ENCODE assay signal across 9 cellular contexts in genomic region chr11:107591098-107591445, GRCh38. TPM values are rescaled to one million over a fixed set of nuclear protein-coding genes. Genes with fewer than 3 reads are reported as not detected.
DNase-seq lines count a peak whose midpoint lies in the region; ATAC-seq and TF ChIP-seq lines count a peak whose summit lies in the region.
"Had no signal": no experiment of that assay in that cellular context is flagged by ENCODE, and none has a peak within 500 bp of the region (broad histone marks: within the 10 kb centered on the region; RNA-seq: fewer than 3 reads in every experiment).

Gene ELMOD1 (plus strand): TSS chr11:107591147. CDS start chr11:107618190, 27,043 bp downstream.

- peaks cover 5 to 6% of the 10 kb centered on the region in 2 experiments for H3K9me3 ChIP-seq in CD4-positive, CD25-positive, alpha-beta regulatory T cell (ENCODE audit: control insufficient read depth in 2 of 2, low read length in 2 of 2)
- no peaks in the 10 kb centered on the region for H3K9me3 ChIP-seq in endocrine pancreas (ENCODE audit: control insufficient read depth, low read length)
- no peaks in the 10 kb centered on the region for H3K9me3 ChIP-seq in mesenchymal stem cell (ENCODE audit: control insufficient read depth, low read length)

- no peak within 1 kb of the TSS for H3K23ac ChIP-seq in mesenchymal stem cell (ENCODE audit: low read length in 2 of 2)

- TF ChIP-seq CTCF in HL-60 (IDR thresholded peaks at IDR 0.05; ENCODE audit: insufficient read depth, low read length) (no peak), activated B cell treated with CpG ODN at 0.5 μM for 24 hours (IDR thresholded peaks at IDR 0.05) (no peak)

- H3K14ac ChIP-seq in mesenchymal stem cell (ENCODE audit: low read length in 2 of 2) = peak within 1 kb of the TSS in 1 of 2 experiments; percentile 61

- no peak for DNase-seq in CD4-positive, CD25-positive, alpha-beta regulatory T cell
- DNase-seq in HL-60 (ENCODE audit: low read depth in 1 of 2, low spot score in 1 of 2) (no peak), activated B cell treated with CpG ODN at 0.5 μM for 24 hours (peak; percentile 25), mesenchymal stem cell (peak; percentile 62), substantia nigra (lab: John Stamatoyannopoulos, UW) (peak in 37 of 49 donors; percentile 11 to 78 (median 46)), NCI-H2107 (lab: John Stamatoyannopoulos, UW) (no peak)

- intact Hi-C loops in activated B cell treated with CpG ODN at 0.5 μM for 24 hours (cut with micrococcal nuclease) = no loop called here

- H2BK15ac ChIP-seq in mesenchymal stem cell (ENCODE audit: low read depth, poor library complexity, severe bottlenecking) = peak within 1 kb of the TSS; percentile 61

- H3K9ac ChIP-seq in endocrine pancreas (ENCODE audit: control insufficient read depth, insufficient read depth, low read length) (no peak within 1 kb of the TSS), mesenchymal stem cell (ENCODE audit: low read length) (peak within 1 kb of the TSS; percentile 73)

- no peak within 1 kb of the TSS for H2AK5ac ChIP-seq in mesenchymal stem cell (ENCODE audit: low read length, severe bottlenecking)

- H3K4me1 ChIP-seq in CD4-positive, CD25-positive, alpha-beta regulatory T cell (ENCODE audit: control insufficient read depth, insufficient read depth, low read length, poor library complexity, severe bottlenecking) = peaks cover 26% of the 10 kb centered on the region
- H3K4me1 ChIP-seq in endocrine pancreas (ENCODE audit: control insufficient read depth, insufficient read depth, low read length) = no peaks in the 10 kb centered on the region
- H3K4me1 ChIP-seq in mesenchymal stem cell (ENCODE audit: control insufficient read depth, insufficient read depth, low read depth, low read length) = peaks cover 17% of the 10 kb centered on the region

- H4K91ac ChIP-seq in mesenchymal stem cell (ENCODE audit: low read length) = no peak within 1 kb of the TSS

- peak within 1 kb of the TSS in 1 of 3 donors; percentile 49 for H3K27ac Mint-ChIP-seq in CD4-positive, CD25-positive, alpha-beta regulatory T cell
- no peak within 1 kb of the TSS for H3K27ac Mint-ChIP-seq in activated B cell treated with CpG ODN at 0.5 μM for 24 hours

- POLR2A ChIA-PET in activated B cell treated with CpG ODN at 0.5 μM for 24 hours (lab: Charles Lee) = interaction anchor here (0.5 kb wide), 1 partner anchor 8 kb away, joined by 3 read pairs; no protein-coding TSS in a partner anchor

- no peak within 1 kb of the TSS for H3K18ac ChIP-seq in mesenchymal stem cell (ENCODE audit: low read depth in 1 of 2, low read length in 2 of 2)

- peak within 1 kb of the TSS; percentile 67 for H3K4me2 ChIP-seq in mesenchymal stem cell (ENCODE audit: low read length, poor library complexity, severe bottlenecking)

- H3K4me3 Mint-ChIP-seq in CD4-positive, CD25-positive, alpha-beta regulatory T cell = peak within 1 kb of the TSS; percentile 73 to 91 (median 87)
- peak within 1 kb of the TSS; percentile 81 for H3K4me3 Mint-ChIP-seq in activated B cell treated with CpG ODN at 0.5 μM for 24 hours

- peaks cover 67% of the 10 kb centered on the region for H3K27me3 ChIP-seq in CD4-positive, CD25-positive, alpha-beta regulatory T cell (ENCODE audit: control insufficient read depth, insufficient read depth, low read length)
- peaks cover 54% of the 10 kb centered on the region for H3K27me3 ChIP-seq in HL-60 (ENCODE audit: insufficient read depth, poor library complexity, severe bottlenecking)
- H3K27me3 ChIP-seq in endocrine pancreas (ENCODE audit: control insufficient read depth, insufficient read depth, low read length) = peaks cover 10% of the 10 kb centered on the region
- H3K27me3 ChIP-seq in mesenchymal stem cell (ENCODE audit: control insufficient read depth in 1 of 2, insufficient read depth in 1 of 2, low read length in 2 of 2) = peaks cover 54 to 78% of the 10 kb centered on the region in 2 experiments

- H4K8ac ChIP-seq in mesenchymal stem cell (ENCODE audit: low read length) = peak within 1 kb of the TSS; percentile 48

- peak within 1 kb of the TSS; percentile 49 for H2AFZ ChIP-seq in mesenchymal stem cell (ENCODE audit: low read depth, low read length)

- no peak within 1 kb of the TSS for H3K4ac ChIP-seq in mesenchymal stem cell (ENCODE audit: low read depth in 1 of 2, low read length in 2 of 2)

- no peak within 1 kb of the TSS for H3K27ac ChIP-seq in CD4-positive, CD25-positive, alpha-beta regulatory T cell (ENCODE audit: insufficient read depth, low read length, poor library complexity, severe bottlenecking)
- H3K27ac ChIP-seq in HL-60 (replicated peaks) (no peak within 1 kb of the TSS), mesenchymal stem cell (ENCODE audit: low read length, poor library complexity, severe bottlenecking) (no peak within 1 kb of the TSS), substantia nigra (ENCODE audit: low read depth, low read length, poor library complexity, severe bottlenecking) (no peak within 1 kb of the TSS)

- H3K27me3 Mint-ChIP-seq in CD4-positive, CD25-positive, alpha-beta regulatory T cell = peaks cover 84% of the 10 kb centered on the region
- H3K27me3 Mint-ChIP-seq in activated B cell treated with CpG ODN at 0.5 μM for 24 hours = peaks cover 73% of the 10 kb centered on the region

- no peak within 1 kb of the TSS for H2BK5ac ChIP-seq in mesenchymal stem cell (ENCODE audit: low read depth, low read length, poor library complexity, severe bottlenecking)

- no peak within 1 kb of the TSS for H2BK120ac ChIP-seq in mesenchymal stem cell (ENCODE audit: low read depth, low read length)

- no peaks in the 10 kb centered on the region for H3K36me3 ChIP-seq in CD4-positive, CD25-positive, alpha-beta regulatory T cell (ENCODE audit: control insufficient read depth, insufficient read depth, low read length)
- no peaks in the 10 kb centered on the region for H3K36me3 ChIP-seq in endocrine pancreas (ENCODE audit: control insufficient read depth, insufficient read depth, low read length)
- H3K36me3 ChIP-seq in mesenchymal stem cell (ENCODE audit: control insufficient read depth in 1 of 2, insufficient read depth in 2 of 2, low read depth in 1 of 2, low read length in 2 of 2) = no peaks in the 10 kb centered on the region

- no peak within 1 kb of the TSS for H2BK12ac ChIP-seq in mesenchymal stem cell (ENCODE audit: low read length in 2 of 2)

- H3K4me1 Mint-ChIP-seq in CD4-positive, CD25-positive, alpha-beta regulatory T cell = peaks cover 9 to 32% (median 23%) of the 10 kb centered on the region in 4 donors
- peaks cover 28% of the 10 kb centered on the region for H3K4me1 Mint-ChIP-seq in activated B cell treated with CpG ODN at 0.5 μM for 24 hours

- under 1% methylated on average over 48 of the region's 48 CpGs for WGBS in mesenchymal stem cell

- H3K4me3 ChIP-seq in CD4-positive, CD25-positive, alpha-beta regulatory T cell (ENCODE audit: low read depth, low read length) = peak within 1 kb of the TSS; percentile 47
- H3K4me3 ChIP-seq in HL-60 (replicated peaks; ENCODE audit: insufficient read depth, low read length) (peak within 1 kb of the TSS; percentile 45), endocrine pancreas (ENCODE audit: control insufficient read depth, insufficient read depth, low read length) (peak within 1 kb of the TSS; percentile 19), mesenchymal stem cell (ENCODE audit: insufficient read depth in 1 of 2, low read depth in 1 of 2, low read length in 2 of 2) (peak within 1 kb of the TSS; percentile 56 to 87)

- CTCF ChIA-PET in activated B cell treated with CpG ODN at 0.5 μM for 24 hours (lab: Charles Lee) = interaction anchor here (1.3 kb wide), 1 partner anchor 180 kb away, joined by 4 read pairs; no protein-coding TSS in a partner anchor

- no peaks in the 10 kb centered on the region for H3K36me3 Mint-ChIP-seq in CD4-positive, CD25-positive, alpha-beta regulatory T cell
- no peaks in the 10 kb centered on the region for H3K36me3 Mint-ChIP-seq in activated B cell treated with CpG ODN at 0.5 μM for 24 hours (ENCODE audit: low read depth)

- no peaks in the 10 kb centered on the region for H3K79me1 ChIP-seq in mesenchymal stem cell (replicated peaks; ENCODE audit: low read length, poor library complexity, severe bottlenecking)

- peaks cover 0 to 6% (median 0%) of the 10 kb centered on the region in 7 donors for H3K9me3 Mint-ChIP-seq in CD4-positive, CD25-positive, alpha-beta regulatory T cell
- H3K9me3 Mint-ChIP-seq in activated B cell treated with CpG ODN at 0.5 μM for 24 hours = no peaks in the 10 kb centered on the region

- ATAC-seq in CD4-positive, CD25-positive, alpha-beta regulatory T cell (ENCODE audit: low read depth in 2 of 2) = peak; percentile 20 to 29
- ATAC-seq in GM19351 (IDR thresholded peaks at IDR 0.05; ENCODE audit: unreplicated experiment) (peak; percentile 55), activated B cell treated with CpG ODN at 0.5 μM for 24 hours (ENCODE audit: low read depth) (peak; percentile 49)

RNA-seq across cellular contexts. Expression of gene ELMOD1, which starts in this region (rescaled TPM):
- not detected for total RNA-seq in CD4-positive, CD25-positive, alpha-beta regulatory T cell
- polyA plus RNA-seq in CD4-positive, CD25-positive, alpha-beta regulatory T cell = not detected
- not detected in 2 replicates for total RNA-seq in activated B cell treated with CpG ODN at 0.5 μM for 24 hours
- polyA plus RNA-seq in mesenchymal stem cell (2013, experiment 1 of 2) = 0.08 TPM
- polyA plus RNA-seq in mesenchymal stem cell (2013, experiment 2 of 2) = 0.11 TPM
- total RNA-seq: T-helper 2 cell treated with Interferon-gamma antibody and Interleukin-4, amounts not matched to agents 100 ng/mL and 5 ng/mL, for 36 hours had no signal

Comparison
In these comparisons a context has a peak if more than half of its experiments do, and no peak if none do; other contexts are left out.
1. Peak in ATAC-seq and H3K4me3 ChIP-seq in CD4-positive, CD25-positive, alpha-beta regulatory T cell; RNA of the gene not detected or under 1 TPM.
2. Peak in DNase-seq and ATAC-seq in activated B cell treated with CpG ODN at 0.5 μM for 24 hours; RNA of the gene not detected or under 1 TPM.
3. DNase-seq: peak in mesenchymal stem cell (single experiment) and substantia nigra (37 of 49); none in CD4-positive, CD25-positive, alpha-beta regulatory T cell (0 of 3), HL-60 (0 of 2) and NCI-H2107 (single experiment).
4. H3K4me3 ChIP-seq: peak in every context shown above with its lines; median percentile 72 in mesenchymal stem cell; 47 in CD4-positive, CD25-positive, alpha-beta regulatory T cell; 45 in HL-60; 19 in endocrine pancreas.
5. Peak in every context shown above with its lines, with median percentiles within 50 percentile points of each other: ATAC-seq.